Comparison of ENCODE assay signal across 22 cellular contexts in the genomic region with DNA sequence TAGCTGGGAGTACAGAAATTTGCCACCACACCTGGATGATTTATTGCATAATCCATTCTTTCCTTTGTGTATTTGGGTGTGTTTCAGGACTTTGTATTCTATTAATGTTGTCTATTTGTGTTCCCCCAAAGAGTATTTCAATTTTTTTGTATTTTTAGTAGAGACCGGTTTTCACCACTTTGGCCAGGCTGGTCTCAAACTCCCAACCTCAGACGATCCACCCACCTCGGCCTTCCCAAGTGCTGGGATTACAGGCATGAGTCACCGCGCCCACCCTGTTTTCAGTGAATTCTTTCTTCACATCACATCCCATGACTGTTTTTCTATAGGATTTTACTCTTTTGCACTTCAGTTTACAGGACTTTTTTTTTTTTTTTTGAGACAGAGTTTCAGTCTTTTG. TPM values are rescaled to one million over a fixed set of nuclear protein-coding genes. Genes with fewer than 3 reads are reported as not detected.
DNase-seq lines count a peak whose midpoint lies in the region; ATAC-seq and TF ChIP-seq lines count a peak whose summit lies in the region.
"Had no signal": no experiment of that assay in that cellular context is flagged by ENCODE, and none has a peak within 500 bp of the region (broad histone marks: within the 10 kb centered on the region; RNA-seq: fewer than 3 reads in every experiment).

No MANE protein-coding gene starts in this region.

- CTCF ChIA-PET in HEK293 (lab: Yijun Ruan, JAX): interaction anchor here (0.6 to 0.8 kb wide), 2 partner anchors 13 to 1220 kb away, joined by 3 to 4 read pairs; no protein-coding TSS in a partner anchor

- H3K4me1 ChIP-seq in HEK293 (ENCODE audit: control insufficient read depth, insufficient read depth, low read length) (no peaks in the 10 kb centered on the region), suprapubic skin (no peaks in the 10 kb centered on the region)
- H3K4me1 ChIP-seq: BLaER1 had no signal

- peaks cover 11% of the 10 kb centered on the region for H3K27me3 Mint-ChIP-seq in progenitor cell of endocrine pancreas

- peaks cover 17% of the 10 kb centered on the region for H3K4me1 Mint-ChIP-seq in progenitor cell of endocrine pancreas (ENCODE audit: low read depth)
- H3K4me1 Mint-ChIP-seq: CD14-positive monocyte; CD4-positive, alpha-beta memory T cell; CD4-positive, CD25-positive, alpha-beta regulatory T cell; CD8-positive, alpha-beta memory T cell had no signal

- POLR2A ChIA-PET in HEK293 (lab: Yijun Ruan, JAX): interaction anchor here (1.9 kb wide), 1 partner anchor 46 kb away, joined by 10 read pairs; a partner anchor contains a TSS

- H3K9me3 ChIP-seq in HEK293 (ENCODE audit: control insufficient read depth, insufficient read depth, low read depth, low read length): no peaks in the 10 kb centered on the region
- H3K9me3 ChIP-seq in suprapubic skin: no peaks in the 10 kb centered on the region
- H3K9me3 ChIP-seq: BE2C, BLaER1 had no signal

- H3K9me3 Mint-ChIP-seq in progenitor cell of endocrine pancreas (ENCODE audit: low read depth): peaks cover 5% of the 10 kb centered on the region
- H3K9me3 Mint-ChIP-seq: CD8-positive, alpha-beta memory T cell had no signal

- H3K4me3 ChIP-seq in HEK293 (ENCODE audit: low read depth, low read length): no peak overlapping the region
- H3K4me3 ChIP-seq in suprapubic skin: no peak overlapping the region
- H3K4me3 ChIP-seq: BLaER1 had no signal

- TF ChIP-seq POLR2A in suprapubic skin (IDR thresholded peaks at IDR 0.05): no peak

- TF ChIP-seq EP300 in suprapubic skin (IDR thresholded peaks at IDR 0.05): no peak

- peak overlapping the region; percentile 82 for H3K27ac Mint-ChIP-seq in progenitor cell of endocrine pancreas
- H3K27ac Mint-ChIP-seq: CD14-positive monocyte; CD4-positive, CD25-positive, alpha-beta regulatory T cell had no signal

- H3K27me3 ChIP-seq in suprapubic skin: no peaks in the 10 kb centered on the region
- H3K27me3 ChIP-seq: BE2C, BLaER1 had no signal

- DNase-seq in progenitor cell of endocrine pancreas (ENCODE audit: low spot score, unreplicated experiment): no peak
- no peak for DNase-seq in suprapubic skin (ENCODE audit: low spot score in 2 of 2)
- DNase-seq: 8988T; ACHN; BE2C; C1 segment of cervical spinal cord; CD4-positive, alpha-beta memory T cell; CD4-positive, CD25-positive, alpha-beta regulatory T cell; CD8-positive, alpha-beta memory T cell; COR-L47; DMS 273 treated with DMSO at 0.1 percent for 48 hours; DMS153; DMS53; DMS79; DND-41; EL; GF-D8 had no signal

- H3K36me3 Mint-ChIP-seq in progenitor cell of endocrine pancreas (ENCODE audit: insufficient read depth): no peaks in the 10 kb centered on the region
- H3K36me3 Mint-ChIP-seq: CD14-positive monocyte; CD4-positive, alpha-beta memory T cell; CD4-positive, CD25-positive, alpha-beta regulatory T cell; CD8-positive, alpha-beta memory T cell had no signal

- TF ChIP-seq CTCF in HEK293 (tag by site-specific recombination; IDR thresholded peaks at IDR 0.05): no peak
- no peak for TF ChIP-seq CTCF in progenitor cell of endocrine pancreas (IDR thresholded peaks at IDR 0.05; ENCODE audit: unreplicated experiment)
- no peak for TF ChIP-seq CTCF in suprapubic skin (IDR thresholded peaks at IDR 0.05)

- no peak overlapping the region for H3K27ac ChIP-seq in HEK293 (ENCODE audit: extremely low read depth, low read depth, low read length)
- no peak overlapping the region for H3K27ac ChIP-seq in suprapubic skin
- H3K27ac ChIP-seq: BLaER1 had no signal

- ATAC-seq in HG02678 (IDR thresholded peaks at IDR 0.05; ENCODE audit: unreplicated experiment) (no peak), HG03039 (IDR thresholded peaks at IDR 0.05; ENCODE audit: unreplicated experiment) (no peak)

- no peak overlapping the region for H3K4me3 Mint-ChIP-seq in progenitor cell of endocrine pancreas (ENCODE audit: low read depth)
- H3K4me3 Mint-ChIP-seq: CD14-positive monocyte; CD4-positive, alpha-beta memory T cell; CD4-positive, CD25-positive, alpha-beta regulatory T cell; CD8-positive, alpha-beta memory T cell had no signal

- 87% methylated on average over 5 of the region's 5 CpGs for WGBS in suprapubic skin

- H3K36me3 ChIP-seq in HEK293 (ENCODE audit: control insufficient read depth in 2 of 2, insufficient read depth in 1 of 2, low read length in 2 of 2) (no peaks in the 10 kb centered on the region; a peak in 1 of 3 replicates), suprapubic skin (no peaks in the 10 kb centered on the region)
- H3K36me3 ChIP-seq: BE2C, BLaER1 had no signal

TF ChIP-seq in HEK293, 187 proteins besides CTCF, POLR2A, EP300 and RAD21:
- TF ChIP-seq ZNF654 (tag by site-specific recombination; IDR thresholded peaks at IDR 0.05; ENCODE audit: low read depth) (no peak), ZFHX2 (tag by site-specific recombination; conservative IDR thresholded peaks at IDR 0.05) (peak; percentile 79), EGR2 (tag by site-specific recombination; IDR thresholded peaks at IDR 0.05; ENCODE audit: low read depth) (peak; percentile 62; the same call in 1 of the 2 replicates), ZSCAN16 (tag by site-specific recombination; IDR thresholded peaks at IDR 0.05) (no peak)

RNA-seq across cellular contexts. Expression of a gene that starts 46.3 kb away (rescaled TPM):
- total RNA-seq in progenitor cell of endocrine pancreas (59.2 and 60.9 TPM in 2 replicates), suprapubic skin (10 to 100 TPM; 30.2 to 42.4 (median 39.2) TPM)
